In genomic region chr17:43849116-43849515, GRCh38 we compare ENCODE assay signal across 24 cellular contexts. TPM values are rescaled to one million over a fixed set of nuclear protein-coding genes. Genes with fewer than 3 reads are reported as not detected.
"Had no signal": no experiment of that assay in that cellular context is flagged by ENCODE, and none has a peak within 500 bp of the region (broad histone marks: within the 10 kb centered on the region; RNA-seq: fewer than 3 reads in every experiment).

No MANE protein-coding gene starts in this region.

- H3K27me3 ChIP-seq: right lobe of liver had no signal

- DNase-seq: central memory CD4-positive, alpha-beta T cell; effector CD4-positive, alpha-beta T cell; endodermal cell; foreskin melanocyte; islet precursor cell; mesendoderm; naive B cell; nephron progenitor cell; right lobe of liver; stimulated activated CD4-positive, alpha-beta T cell treated with anti-CD3 and anti-CD28 coated beads, Interleukin-4, amount 100 ng/mL, for 1 hour; stimulated activated CD8-positive, alpha-beta memory T cell treated with anti-CD3 and anti-CD28 coated beads, Interleukin-4, amount 100 ng/mL, for 48 hours; stimulated activated naive CD8-positive, alpha-beta T cell treated with anti-CD3 and anti-CD28 coated beads, Interleukin-15, Interleukin-2, amounts not matched to agents 100 U/mL and 50 U/mL, for 24 hours had no signal

- H3K9me3 ChIP-seq: neutrophil, right lobe of liver, tibial artery, upper lobe of right lung had no signal

- ATAC-seq: right lobe of liver; stimulated activated effector memory CD8-positive, alpha-beta T cell treated with anti-CD3 and anti-CD28 coated beads, Interleukin-12 subunit alpha, Interleukin-12 subunit beta, amount 100 ng/mL, for 72 hours; stimulated activated naive CD8-positive, alpha-beta T cell treated with anti-CD3 and anti-CD28 coated beads, Interleukin-15, Interleukin-2, amounts not matched to agents 100 U/mL and 50 U/mL, for 24 hours; upper lobe of right lung had no signal

- H3K4me3 ChIP-seq: coronary artery, right lobe of liver, tibial artery, upper lobe of right lung had no signal

- H3K27ac ChIP-seq: coronary artery, neutrophil, right lobe of liver, tibial artery, upper lobe of right lung had no signal

- H3K36me3 ChIP-seq: neutrophil, right lobe of liver, tibial artery, upper lobe of right lung had no signal

RNA-seq across cellular contexts. Expression of gene CD300LG, which starts 2.1 kb away (rescaled TPM):
- total RNA-seq: chondrocyte, dermis microvascular lymphatic vessel endothelial cell, endodermal cell, endothelial cell of umbilical vein, glomerular endothelial cell, lung microvascular endothelial cell, osteoblast, temporal lobe had no signal
- polyA plus RNA-seq: endothelial cell of umbilical vein had no signal
